Comparison of ENCODE assay signal across 1 cellular context in genomic region chr3:168531116-168531515, GRCh38.
TF ChIP-seq lines count a peak whose summit lies in the region.

No MANE protein-coding gene starts in this region.

TF ChIP-seq in SK-N-SH treated with all-trans-retinoic acid at 6 μM for 48 hours, 23 proteins besides CTCF, POLR2A, EP300 and RAD21:
- no peak for TF ChIP-seq SNAI2 (CRISPR knock-in tag; IDR thresholded peaks at IDR 0.05)
- TF ChIP-seq OSR1 (CRISPR knock-in tag; IDR thresholded peaks at IDR 0.05): no peak
- no peak for TF ChIP-seq CREB5 (CRISPR knock-in tag; IDR thresholded peaks at IDR 0.05; ENCODE audit: low read depth)
- no peak for TF ChIP-seq POU6F1 (CRISPR knock-in tag; IDR thresholded peaks at IDR 0.05; ENCODE audit: borderline replicate concordance, low read depth)
- no peak for TF ChIP-seq ZC3H10 (CRISPR knock-in tag; IDR thresholded peaks at IDR 0.05)
- TF ChIP-seq ESRRG (CRISPR knock-in tag; IDR thresholded peaks at IDR 0.05): no peak
- TF ChIP-seq ZNF565 (CRISPR knock-in tag; conservative IDR thresholded peaks at IDR 0.05; ENCODE audit: low read depth): no peak
- TF ChIP-seq PPARA (CRISPR knock-in tag; IDR thresholded peaks at IDR 0.05; ENCODE audit: borderline replicate concordance): no peak
- no peak for TF ChIP-seq TOX (CRISPR knock-in tag; IDR thresholded peaks at IDR 0.05; ENCODE audit: borderline replicate concordance)
- no peak for TF ChIP-seq BACH2 (CRISPR knock-in tag; IDR thresholded peaks at IDR 0.05; ENCODE audit: borderline replicate concordance)
- TF ChIP-seq ZNF8 (CRISPR knock-in tag; IDR thresholded peaks at IDR 0.05): no peak
TF ChIP-seq in SK-N-SH treated with all-trans-retinoic acid at 6 μM for 48 hours: peak in this region for 0.
